In genomic region chr1:66933887-66934700, GRCh38 we compare ENCODE assay signal across 9 cellular contexts. TPM values are rescaled to one million over a fixed set of nuclear protein-coding genes. Genes with fewer than 3 reads are reported as not detected.
DNase-seq lines count a peak whose midpoint lies in the region; ATAC-seq, FAIRE-seq and TF ChIP-seq lines count a peak whose summit lies in the region.
"Had no signal": no experiment of that assay in that cellular context is flagged by ENCODE, and none has a peak within 500 bp of the region (broad histone marks: within the 10 kb centered on the region; RNA-seq: fewer than 3 reads in every experiment).

No MANE protein-coding gene starts in this region.

- FAIRE-seq in bronchial epithelial cell (lab: Jason Lieb, UNC), result no peak

- no peak for TF ChIP-seq POLR2A in ovary (IDR thresholded peaks at IDR 0.05)

- intact Hi-C loops in ovary (cut with DNase I), result no loop called here

- 50 to 62% (median 58%) methylated on average over 7 of the region's 7 CpGs for WGBS in ovary, 3 donors

- H3K36me3 ChIP-seq in bronchial epithelial cell (ENCODE audit: control insufficient read depth, insufficient read depth, low read length) (no peaks in the 10 kb centered on the region), ovary (no peaks in the 10 kb centered on the region)

- H3K27me3 ChIP-seq in bronchial epithelial cell (ENCODE audit: control insufficient read depth, insufficient read depth, low read length) (no peaks in the 10 kb centered on the region), ovary (peaks cover 2% of the 10 kb centered on the region)

- H3K4me3 ChIP-seq in GM12864 (ENCODE audit: low read depth, low read length) (peak overlapping the region; percentile 38; the same call in 1 of the 2 replicates), bronchial epithelial cell (ENCODE audit: low read depth, low read length) (peak overlapping the region; percentile 11), ovary (peak overlapping the region; percentile 6)

- ATAC-seq in GM21515 (IDR thresholded peaks at IDR 0.05; ENCODE audit: unreplicated experiment) (no peak), HG02678 (IDR thresholded peaks at IDR 0.05; ENCODE audit: unreplicated experiment) (no peak)

- H3K9me3 ChIP-seq in ovary, result no peaks in the 10 kb centered on the region

- H3K4me1 ChIP-seq in ovary (ENCODE audit: insufficient read depth), result peaks cover 3% of the 10 kb centered on the region

- H3K27ac ChIP-seq in ovary, result no peak overlapping the region

- no peak for TF ChIP-seq EP300 in ovary (IDR thresholded peaks at IDR 0.05)

- DNase-seq in GM12864 (ENCODE audit: low read depth), result no peak
- peak; percentile 18 for DNase-seq in NCI-H2171 treated with DMSO at 0.1 percent for 48 hours (lab: John Stamatoyannopoulos, UW)
- peak; percentile 46 for DNase-seq in bronchial epithelial cell (ENCODE audit: low read depth)
- DNase-seq in ovary, result no peak
- DNase-seq in GDM1 (lab: John Stamatoyannopoulos, UW), result no peak
- DNase-seq in midbrain (lab: John Stamatoyannopoulos, UW), result no peak
- DNase-seq: occipital lobe had no signal

- TF ChIP-seq CTCF in GM12864 (IDR thresholded peaks at IDR 0.05; ENCODE audit: low read depth, low read length, missing control alignments), result no peak
- TF ChIP-seq CTCF in bronchial epithelial cell (IDR thresholded peaks at IDR 0.05; ENCODE audit: insufficient read depth, low read length, severe bottlenecking), result no peak
- no peak for TF ChIP-seq CTCF in ovary (IDR thresholded peaks at IDR 0.05)

RNA-seq across cellular contexts. Expression of gene MIER1, which starts 9.3 kb away (rescaled TPM):
- total RNA-seq in bronchial epithelial cell, result 16.8 and 21.5 TPM in 2 replicates
- total RNA-seq in ovary, result 10 to 100 TPM; 33.2 to 51.2 (median 46.8) TPM
- 10 to 100 TPM; 16.2 to 22.2 TPM for polyA plus RNA-seq in ovary

RNA-seq across cellular contexts. Expression of gene DNAI4, which starts 9.4 kb away (rescaled TPM):
- total RNA-seq in bronchial epithelial cell, result 1.3 and 4.6 TPM in 2 replicates
- 10 to 100 TPM; 21.7 to 52.6 (median 31.0) TPM for total RNA-seq in ovary
- 1 to 10 TPM; 2.5 to 3.0 TPM for polyA plus RNA-seq in ovary

Comparison
In these comparisons a context has a peak if more than half of its experiments do, and no peak if none do; other contexts are left out.
1. DNase-seq: peak in NCI-H2171 treated with DMSO at 0.1 percent for 48 hours (single experiment) and bronchial epithelial cell (single experiment); none in GM12864 (single experiment), ovary (0 of 5), GDM1 (single experiment) and midbrain (single experiment).
2. Peak in every context shown above with its lines, with median percentiles within 50 percentile points of each other: H3K4me3 ChIP-seq.